8 cellular contexts compared by ENCODE assay signal in the genomic region with DNA sequence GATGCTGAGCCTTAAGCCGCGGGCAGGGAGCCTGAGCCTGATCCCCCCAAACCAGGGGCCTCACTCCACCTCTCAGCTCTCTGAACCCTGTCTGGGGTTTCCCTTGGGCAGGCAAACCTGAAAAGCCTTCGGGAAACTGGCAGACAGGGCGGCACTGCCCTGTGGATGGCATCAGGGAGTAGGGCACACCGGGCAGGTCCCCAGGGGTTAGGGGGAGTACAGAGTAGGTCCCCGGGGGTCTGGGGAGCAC. TPM values are rescaled to one million over a fixed set of nuclear protein-coding genes. Genes with fewer than 3 reads are reported as not detected.
DNase-seq lines count a peak whose midpoint lies in the region; ATAC-seq, FAIRE-seq and TF ChIP-seq lines count a peak whose summit lies in the region.

No MANE protein-coding gene starts in this region.

- H3K4me3 ChIP-seq in K562 (no peak overlapping the region), upper lobe of left lung (peak overlapping the region in 3 of 4 donors; percentile 18 to 39 (median 31))

- H3K79me2 ChIP-seq in K562 (ENCODE audit: control insufficient read depth, insufficient read depth, low read length): peaks cover 11% of the 10 kb centered on the region

- no peak for TF ChIP-seq POLR2A in K562 (conservative IDR thresholded peaks at IDR 0.05)
- no peak for TF ChIP-seq POLR2A in upper lobe of left lung (IDR thresholded peaks at IDR 0.05)

- H3K27ac Mint-ChIP-seq in activated T-cell treated with anti-CD3 and anti-CD28 coated beads, Interleukin-2, amount 50 U/mL, for 72 hours: peak overlapping the region; percentile 96
- H3K27ac Mint-ChIP-seq in mesothelial cell of epicardium: peak overlapping the region; percentile 92

- TF ChIP-seq RAD21 in K562 (CRISPR knock-in tag; conservative IDR thresholded peaks at IDR 0.05 in 1 of 2, IDR thresholded peaks at IDR 0.05 in 1 of 2): no peak

- H3K4me1 ChIP-seq in K562 (replicated peaks in 1 of 2; ENCODE audit: control insufficient read depth in 2 of 2, insufficient read depth in 2 of 2, low read length in 2 of 2): peaks cover 18 to 80% of the 10 kb centered on the region in 2 experiments
- peaks cover 54 to 68% (median 57%) of the 10 kb centered on the region in 4 donors for H3K4me1 ChIP-seq in upper lobe of left lung

- TF ChIP-seq CTCF in K562 (IDR thresholded peaks at IDR 0.05 in 2 of 3, conservative IDR thresholded peaks at IDR 0.05 in 1 of 3; ENCODE audit: insufficient read depth in 2 of 3, low read depth in 1 of 3, low read length in 3 of 3) (no peak), mesothelial cell of epicardium (IDR thresholded peaks at IDR 0.05; ENCODE audit: unreplicated experiment) (no peak), upper lobe of left lung (IDR thresholded peaks at IDR 0.05) (no peak)

- CTCF ChIA-PET in K562 (lab: Yijun Ruan, JAX; ENCODE audit: low intra/inter-chr PET ratio): no interaction called here

- no peaks in the 10 kb centered on the region for H3K9me3 Mint-ChIP-seq in activated T-cell treated with anti-CD3 and anti-CD28 coated beads, Interleukin-2, amount 50 U/mL, for 72 hours
- H3K9me3 Mint-ChIP-seq in mesothelial cell of epicardium: no peaks in the 10 kb centered on the region

- peaks cover 17% of the 10 kb centered on the region for H3K4me1 Mint-ChIP-seq in activated T-cell treated with anti-CD3 and anti-CD28 coated beads, Interleukin-2, amount 50 U/mL, for 72 hours (ENCODE audit: low read depth)
- H3K4me1 Mint-ChIP-seq in mesothelial cell of epicardium: peaks cover 11% of the 10 kb centered on the region

- H3K36me3 ChIP-seq in K562 (ENCODE audit: control insufficient read depth, insufficient read depth, low read length) (peaks cover 83% of the 10 kb centered on the region; the same call in 2 of the 3 replicates), upper lobe of left lung (peaks cover 49 to 83% (median 72%) of the 10 kb centered on the region in 4 donors)

- H3K9me3 ChIP-seq in K562 (replicated peaks; ENCODE audit: control insufficient read depth, insufficient read depth, low read depth, low read length): no peaks in the 10 kb centered on the region
- H3K9me3 ChIP-seq in upper lobe of left lung: no peaks in the 10 kb centered on the region

- H3K4me2 ChIP-seq in K562 (ENCODE audit: insufficient read depth, low read length): peak overlapping the region; percentile 72

- H3K27me3 ChIP-seq in K562 (ENCODE audit: control insufficient read depth in 2 of 2, insufficient read depth in 2 of 2, low read length in 2 of 2) (no peaks in the 10 kb centered on the region), upper lobe of left lung (no peaks in the 10 kb centered on the region)

- no peaks in the 10 kb centered on the region for H3K27me3 Mint-ChIP-seq in activated T-cell treated with anti-CD3 and anti-CD28 coated beads, Interleukin-2, amount 50 U/mL, for 72 hours (ENCODE audit: low read depth)
- H3K27me3 Mint-ChIP-seq in mesothelial cell of epicardium (ENCODE audit: low read depth): no peaks in the 10 kb centered on the region

- H3K9me1 ChIP-seq in K562 (ENCODE audit: control insufficient read depth, insufficient read depth, low read length): no peaks in the 10 kb centered on the region

- H3K4me3 Mint-ChIP-seq in activated T-cell treated with anti-CD3 and anti-CD28 coated beads, Interleukin-2, amount 50 U/mL, for 72 hours: peak overlapping the region; percentile 92 to 94
- H3K4me3 Mint-ChIP-seq in mesothelial cell of epicardium: peak overlapping the region; percentile 47

- H2AFZ ChIP-seq in K562 (ENCODE audit: low read depth, low read length): no peak overlapping the region

- in situ Hi-C loops in K562 (cut with MboI): no loop called here

- BruUV-seq in K562 (replicated peaks; lab: Mats Ljungman, UMichigan): no TSS peak

- H3K27ac ChIP-seq in K562 (ENCODE audit: extremely low read depth, low read depth, low read length) (peak overlapping the region; percentile 87), upper lobe of left lung (peak overlapping the region; percentile 83 to 100 (median 93))

- peak overlapping the region; percentile 72 to 89; a peak in 3 of 4 replicates for H3K9ac ChIP-seq in K562 (ENCODE audit: insufficient read depth in 1 of 2, low read depth in 2 of 2, low read length in 2 of 2)

- ATAC-seq in activated T-cell treated with anti-CD3 and anti-CD28 coated beads, Interleukin-2, amount 50 U/mL, for 72 hours (replicated peaks in 1 of 2): no peak
- no peak for ATAC-seq in K562
- ATAC-seq in upper lobe of left lung (ENCODE audit: low FRiP score in 2 of 2): no peak

- WGBS in K562 (ENCODE audit: insufficient coverage, low coverage, missing lambda C conversion rate): 87% methylated on average over 5 of the region's 6 CpGs
- 85 to 100% methylated on average over 3 to 4 of the region's 6 CpGs for WGBS in upper lobe of left lung, 2 donors

- peaks cover 0 to 6% of the 10 kb centered on the region in 2 donors for H3K36me3 Mint-ChIP-seq in activated T-cell treated with anti-CD3 and anti-CD28 coated beads, Interleukin-2, amount 50 U/mL, for 72 hours (ENCODE audit: insufficient read depth in 2 of 2)
- H3K36me3 Mint-ChIP-seq in mesothelial cell of epicardium: peaks cover 4% of the 10 kb centered on the region

- H4K20me1 ChIP-seq in K562 (replicated peaks; ENCODE audit: control insufficient read depth, insufficient read depth, low read length): peaks cover 20% of the 10 kb centered on the region; the same call in 1 of the 2 replicates

- DNase-seq in activated T-cell treated with anti-CD3 and anti-CD28 coated beads, Interleukin-2, amount 50 U/mL, for 72 hours: no peak
- no peak for DNase-seq in activated T-cell treated with anti-CD3 and anti-CD28 coated beads, Interleukin-2, amount 50 U/mL, for 1 hour
- DNase-seq in K562 (ENCODE audit: extremely low read depth in 1 of 4, low spot score in 3 of 4) (no peak), mesothelial cell of epicardium (ENCODE audit: low spot score in 2 of 2, unreplicated experiment in 2 of 2) (no peak), upper lobe of left lung (no peak), nucleus accumbens (lab: John Stamatoyannopoulos, UW) (no peak), NCI-H345 (lab: John Stamatoyannopoulos, UW) (no peak)
- no peak for DNase-seq in effector CD4-positive, alpha-beta T cell

- TF ChIP-seq EP300 in K562 (IDR thresholded peaks at IDR 0.05; ENCODE audit: low read length): no peak
- TF ChIP-seq EP300 in upper lobe of left lung (IDR thresholded peaks at IDR 0.05): no peak

- no peak for FAIRE-seq in K562 (lab: Jason Lieb, UNC)

- POLR2A ChIA-PET in K562 (lab: Yijun Ruan, JAX): interaction anchor here (0.6 to 1.1 kb wide), 4 partner anchors 14 to 111 kb away, joined by 3 to 4 read pairs (median 3); no protein-coding TSS in a partner anchor

- intact Hi-C loops in K562 (cut with micrococcal nuclease): no loop called here

RNA-seq across cellular contexts. Expression of a gene that starts 9.7 kb away (rescaled TPM):
- total RNA-seq in activated T-cell treated with anti-CD3 and anti-CD28 coated beads, Interleukin-2, amount 50 U/mL, for 72 hours: 100 to 1,000 TPM; 120 to 121 TPM
- total RNA-seq in K562 (2011; cell fraction: chromatin; rRNA removed; ENCODE audit: low replicate concordance): 62.3 and 206 TPM in 2 replicates
- total RNA-seq in K562 (2011; cell fraction: nucleolus; rRNA removed): 137 and 161 TPM in 2 replicates
- total RNA-seq in K562 (2011; cell fraction: nucleoplasm; rRNA removed): 83.2 and 85.9 TPM in 2 replicates
- 83.9 and 114 TPM in 2 replicates for total RNA-seq in K562 (2014; rRNA removed)
- total RNA-seq in K562 (2014; rRNA removed; fragmentation: Illumina TruSeq; extraction: Trizol): 19.3 and 22.0 TPM in 2 replicates
- 48.6 and 51.9 TPM in 2 replicates for total RNA-seq in K562 (2015; rRNA removed; fragmentation: Illumina TruSeq; extraction: Trizol)
- total RNA-seq in K562 (2021): 179 and 191 TPM in 2 replicates
- 59.3 and 97.4 TPM in 2 replicates for polyA plus RNA-seq in K562 (2011; rRNA removed)
- 77.0 and 149 TPM in 2 replicates for polyA plus RNA-seq in K562 (2011; cell fraction: cytosol; rRNA removed)
- polyA plus RNA-seq in K562 (2011; cell fraction: nucleus; rRNA removed): 131 and 186 TPM in 2 replicates
- polyA plus RNA-seq in K562 (2012): 69.2 and 176 TPM in 2 replicates
- polyA plus RNA-seq in K562 (2014; fragmentation: Illumina TruSeq; extraction: Trizol): 44.6 and 77.5 TPM in 2 replicates
- 1 to 10 TPM; 5.1 to 5.5 TPM for polyA plus RNA-seq in K562 (2014; fragmentation: Nextera tagmentation; extraction: Ambion mirVana)
- 87.2 and 91.7 TPM in 2 replicates for polyA plus RNA-seq in K562 (2014; rRNA removed)
- 39.4 and 48.9 TPM in 2 replicates for polyA minus RNA-seq in K562 (2011; rRNA and poly(A)+ RNA removed)
- polyA minus RNA-seq in K562 (2011; cell fraction: cytosol; rRNA and poly(A)+ RNA removed): 99.7 and 155 TPM in 2 replicates
- 43.6 and 57.8 TPM in 2 replicates for polyA minus RNA-seq in K562 (2011; cell fraction: nucleus; rRNA and poly(A)+ RNA removed)
- total RNA-seq in mesothelial cell of epicardium: 92.6 to 97.1 TPM (median 95.9 TPM) in 3 replicates
- total RNA-seq in upper lobe of left lung: 100 to 1,000 TPM; 200 to 397 (median 264) TPM

RNA-seq across cellular contexts. Expression of a gene that starts 25.8 kb away (rescaled TPM):
- 10 to 100 TPM; 48.7 to 56.2 TPM for total RNA-seq in activated T-cell treated with anti-CD3 and anti-CD28 coated beads, Interleukin-2, amount 50 U/mL, for 72 hours
- 7.3 and 29.0 TPM in 2 replicates for total RNA-seq in K562 (2011; cell fraction: chromatin; rRNA removed; ENCODE audit: low replicate concordance)
- total RNA-seq in K562 (2011; cell fraction: nucleolus; rRNA removed): 16.4 and 17.0 TPM in 2 replicates
- total RNA-seq in K562 (2011; cell fraction: nucleoplasm; rRNA removed): 14.3 and 16.7 TPM in 2 replicates
- total RNA-seq in K562 (2014; rRNA removed): 5.6 and 8.1 TPM in 2 replicates
- 1.5 and 2.0 TPM in 2 replicates for total RNA-seq in K562 (2014; rRNA removed; fragmentation: Illumina TruSeq; extraction: Trizol)
- 6.4 and 6.9 TPM in 2 replicates for total RNA-seq in K562 (2015; rRNA removed; fragmentation: Illumina TruSeq; extraction: Trizol)
- total RNA-seq in K562 (2021): 13.3 and 15.6 TPM in 2 replicates
- polyA plus RNA-seq in K562 (2011; rRNA removed): 10.2 and 30.9 TPM in 2 replicates
- polyA plus RNA-seq in K562 (2011; cell fraction: cytosol; rRNA removed): 21.5 and 25.6 TPM in 2 replicates
- 21.2 and 25.9 TPM in 2 replicates for polyA plus RNA-seq in K562 (2011; cell fraction: nucleus; rRNA removed)
- 18.5 and 62.5 TPM in 2 replicates for polyA plus RNA-seq in K562 (2012)
- 7.4 and 11.0 TPM in 2 replicates for polyA plus RNA-seq in K562 (2014; fragmentation: Illumina TruSeq; extraction: Trizol)
- polyA plus RNA-seq in K562 (2014; fragmentation: Nextera tagmentation; extraction: Ambion mirVana): under 1 TPM; 0.10 to 0.28 TPM
- polyA plus RNA-seq in K562 (2014; rRNA removed): 9.6 TPM in 2 replicates
- 4.1 and 4.9 TPM in 2 replicates for polyA minus RNA-seq in K562 (2011; rRNA and poly(A)+ RNA removed)
- 15.5 and 42.0 TPM in 2 replicates for polyA minus RNA-seq in K562 (2011; cell fraction: cytosol; rRNA and poly(A)+ RNA removed)
- 5.9 and 11.9 TPM in 2 replicates for polyA minus RNA-seq in K562 (2011; cell fraction: nucleus; rRNA and poly(A)+ RNA removed)
- total RNA-seq in mesothelial cell of epicardium: 112 to 118 TPM (median 114 TPM) in 3 replicates
- 10 to 100 TPM; 49.0 to 87.3 (median 69.8) TPM for total RNA-seq in upper lobe of left lung

RNA-seq across cellular contexts. Expression of a gene that starts 54.8 kb away (rescaled TPM):
- total RNA-seq in activated T-cell treated with anti-CD3 and anti-CD28 coated beads, Interleukin-2, amount 50 U/mL, for 72 hours: 100 to 1,000 TPM; 129 to 134 TPM
- 14.5 and 31.8 TPM in 2 replicates for total RNA-seq in K562 (2011; cell fraction: chromatin; rRNA removed; ENCODE audit: low replicate concordance)
- 13.9 and 14.7 TPM in 2 replicates for total RNA-seq in K562 (2011; cell fraction: nucleolus; rRNA removed)
- 13.0 and 13.8 TPM in 2 replicates for total RNA-seq in K562 (2011; cell fraction: nucleoplasm; rRNA removed)
- 6.0 TPM in 2 replicates for total RNA-seq in K562 (2014; rRNA removed)
- 2.6 and 2.7 TPM in 2 replicates for total RNA-seq in K562 (2014; rRNA removed; fragmentation: Illumina TruSeq; extraction: Trizol)
- 5.4 and 5.8 TPM in 2 replicates for total RNA-seq in K562 (2015; rRNA removed; fragmentation: Illumina TruSeq; extraction: Trizol)
- total RNA-seq in K562 (2021): 20.5 and 24.1 TPM in 2 replicates
- polyA plus RNA-seq in K562 (2011; rRNA removed): 10.9 and 24.8 TPM in 2 replicates
- polyA plus RNA-seq in K562 (2011; cell fraction: cytosol; rRNA removed): 30.7 and 31.8 TPM in 2 replicates
- polyA plus RNA-seq in K562 (2011; cell fraction: nucleus; rRNA removed): 10.5 and 12.5 TPM in 2 replicates
- 10.9 and 12.9 TPM in 2 replicates for polyA plus RNA-seq in K562 (2012)
- 11.9 and 12.0 TPM in 2 replicates for polyA plus RNA-seq in K562 (2014; fragmentation: Illumina TruSeq; extraction: Trizol)
- 1 to 10 TPM; 1.1 to 2.2 TPM for polyA plus RNA-seq in K562 (2014; fragmentation: Nextera tagmentation; extraction: Ambion mirVana)
- polyA plus RNA-seq in K562 (2014; rRNA removed): 8.2 and 10.3 TPM in 2 replicates
- 10.3 and 10.6 TPM in 2 replicates for polyA minus RNA-seq in K562 (2011; rRNA and poly(A)+ RNA removed)
- 26.8 and 37.9 TPM in 2 replicates for polyA minus RNA-seq in K562 (2011; cell fraction: cytosol; rRNA and poly(A)+ RNA removed)
- polyA minus RNA-seq in K562 (2011; cell fraction: nucleus; rRNA and poly(A)+ RNA removed): 3.9 and 8.2 TPM in 2 replicates
- 33.0 to 34.7 TPM (median 34.1 TPM) in 3 replicates for total RNA-seq in mesothelial cell of epicardium
- total RNA-seq in upper lobe of left lung: 100 to 1,000 TPM in 1 of 6 donors, 10 to 100 TPM in 5; 35.4 to 107 (median 60.7) TPM

RNA-seq across cellular contexts. Expression of a gene that starts 55.4 kb away (rescaled TPM):
- 10 to 100 TPM; 28.5 to 36.9 TPM for total RNA-seq in activated T-cell treated with anti-CD3 and anti-CD28 coated beads, Interleukin-2, amount 50 U/mL, for 72 hours
- total RNA-seq in K562 (2011; cell fraction: chromatin; rRNA removed; ENCODE audit: low replicate concordance): 6.2 and 19.6 TPM in 2 replicates
- total RNA-seq in K562 (2011; cell fraction: nucleolus; rRNA removed): 14.0 and 17.2 TPM in 2 replicates
- total RNA-seq in K562 (2011; cell fraction: nucleoplasm; rRNA removed): 8.0 and 12.0 TPM in 2 replicates
- total RNA-seq in K562 (2014; rRNA removed): 0.94 and 1.2 TPM in 2 replicates
- 0.25 and 0.48 TPM in 2 replicates for total RNA-seq in K562 (2014; rRNA removed; fragmentation: Illumina TruSeq; extraction: Trizol)
- 0.53 and 0.72 TPM in 2 replicates for total RNA-seq in K562 (2015; rRNA removed; fragmentation: Illumina TruSeq; extraction: Trizol)
- 1.6 TPM in 2 replicates for total RNA-seq in K562 (2021)
- polyA plus RNA-seq in K562 (2011; rRNA removed): 2.6 and 9.3 TPM in 2 replicates
- polyA plus RNA-seq in K562 (2011; cell fraction: cytosol; rRNA removed): 3.7 and 5.5 TPM in 2 replicates
- 59.2 and 77.4 TPM in 2 replicates for polyA plus RNA-seq in K562 (2011; cell fraction: nucleus; rRNA removed)
- 2.1 and 5.9 TPM in 2 replicates for polyA plus RNA-seq in K562 (2012)
- polyA plus RNA-seq in K562 (2014; fragmentation: Illumina TruSeq; extraction: Trizol): 0.78 and 1.4 TPM in 2 replicates
- polyA plus RNA-seq in K562 (2014; fragmentation: Nextera tagmentation; extraction: Ambion mirVana): under 1 TPM; 0.07 to 0.13 TPM
- 1.6 and 3.9 TPM in 2 replicates for polyA plus RNA-seq in K562 (2014; rRNA removed)
- polyA minus RNA-seq in K562 (2011; rRNA and poly(A)+ RNA removed): 0.60 and 0.74 TPM in 2 replicates
- not detected in 2 replicates for polyA minus RNA-seq in K562 (2011; cell fraction: cytosol; rRNA and poly(A)+ RNA removed)
- 5.4 and 8.3 TPM in 2 replicates for polyA minus RNA-seq in K562 (2011; cell fraction: nucleus; rRNA and poly(A)+ RNA removed)
- total RNA-seq in mesothelial cell of epicardium: 11.0 to 14.4 TPM (median 13.8 TPM) in 3 replicates
- total RNA-seq in upper lobe of left lung: 10 to 100 TPM in 2 of 6 donors, 1 to 10 TPM in 3, under 1 TPM in 1; 0.59 to 61.8 (median 6.4) TPM
